8 cellular contexts compared by ENCODE assay signal in the genomic region with DNA sequence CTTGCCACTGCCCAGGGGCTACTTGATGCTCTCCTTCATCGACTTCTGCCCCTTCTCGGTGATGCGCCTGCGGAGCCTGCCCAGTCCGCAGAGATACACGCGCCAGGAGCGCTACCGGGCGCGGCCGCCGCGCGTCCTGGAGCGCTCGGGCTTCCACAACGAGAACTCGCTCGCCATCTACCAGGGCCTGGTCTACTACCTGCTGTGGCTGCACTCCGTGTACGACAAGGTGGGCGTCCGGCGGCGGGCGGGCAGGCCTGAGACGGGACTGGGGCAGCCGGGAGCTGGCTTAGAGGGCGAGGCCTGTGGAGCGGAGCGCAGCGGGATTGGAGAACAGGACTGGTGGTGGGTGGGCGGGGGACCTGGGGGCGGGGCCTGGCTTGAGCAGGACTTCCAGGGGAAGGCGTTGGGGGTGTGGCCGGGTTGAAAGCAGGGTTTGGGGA. TPM values are rescaled to one million over a fixed set of nuclear protein-coding genes. Genes with fewer than 3 reads are reported as not detected.
DNase-seq lines count a peak whose midpoint lies in the region; ATAC-seq, FAIRE-seq and TF ChIP-seq lines count a peak whose summit lies in the region.

No MANE protein-coding gene starts in this region.

- no peaks in the 10 kb centered on the region for H4K20me1 ChIP-seq in HepG2 (ENCODE audit: insufficient read depth, low read length)

- CTCF ChIA-PET in HEK293 (lab: Yijun Ruan, JAX), result interaction anchor here (0.6 to 1.4 kb wide), 7 partner anchors 12 to 170 kb away, joined by 3 to 5 read pairs (median 4); a partner anchor contains a TSS
- CTCF ChIA-PET in HepG2 (lab: Yijun Ruan, JAX; ENCODE audit: low intra/inter-chr PET ratio, low total read pairs), result no interaction called here

- peak; percentile 87 for ATAC-seq in HepG2
- no peak for ATAC-seq in GM18858 (IDR thresholded peaks at IDR 0.05; ENCODE audit: unreplicated experiment)

- no peak for TF ChIP-seq POLR2A in HepG2 (IDR thresholded peaks at IDR 0.05; ENCODE audit: insufficient read depth in 1 of 2, low read depth in 2 of 2, low read length in 2 of 2)

- no peak overlapping the region for H3K9ac ChIP-seq in HepG2 (ENCODE audit: insufficient read depth, low read depth, low read length)

- peaks cover 31% of the 10 kb centered on the region for H3K27me3 Mint-ChIP-seq in activated CD4-positive, alpha-beta T cell treated with anti-CD3 and anti-CD28 coated beads, Interleukin-2, amount 10 ng/mL, durations not matched to agents 24 days and 14 days

- TF ChIP-seq CTCF in HEK293 (tag by site-specific recombination; IDR thresholded peaks at IDR 0.05) (peak; percentile 86), HepG2 (CRISPR knock-in tag; IDR thresholded peaks at IDR 0.05) (no peak)

- no peaks in the 10 kb centered on the region for H3K36me3 Mint-ChIP-seq in activated CD4-positive, alpha-beta T cell treated with anti-CD3 and anti-CD28 coated beads, Interleukin-2, amount 10 ng/mL, durations not matched to agents 24 days and 14 days (ENCODE audit: low read depth)

- H3K4me1 ChIP-seq in HEK293 (ENCODE audit: control insufficient read depth, insufficient read depth, low read length), result peaks cover 10% of the 10 kb centered on the region
- H3K4me1 ChIP-seq in HepG2 (ENCODE audit: insufficient read depth, low read length), result peaks cover 30% of the 10 kb centered on the region

- peak overlapping the region; percentile 92 for H3K4me3 Mint-ChIP-seq in activated CD4-positive, alpha-beta T cell treated with anti-CD3 and anti-CD28 coated beads, Interleukin-2, amount 10 ng/mL, durations not matched to agents 24 days and 14 days

- DNase-seq in COLO829 (ENCODE audit: low spot score), result peak; percentile 64
- DNase-seq in NCI-H446 (lab: John Stamatoyannopoulos, UW), result peak; percentile 62 to 85
- DNase-seq in activated CD4-positive, alpha-beta T cell treated with anti-CD3 and anti-CD28 coated beads, Interleukin-2, amount 10 ng/mL, durations not matched to agents 24 days and 14 days, result peak; percentile 93
- peak; percentile 76 for DNase-seq in dermis blood vessel endothelial cell
- peak; percentile 66 for DNase-seq in HepG2 (ENCODE audit: low spot score)
- peak; percentile 71 to 81 for DNase-seq in stimulated activated CD4-positive, alpha-beta T cell treated with anti-CD3 and anti-CD28 coated beads, Interleukin-2, amount 100 ng/mL, for 24 hours

- H3K79me2 ChIP-seq in HepG2 (ENCODE audit: insufficient read depth, low read length), result no peaks in the 10 kb centered on the region

- H3K9me3 Mint-ChIP-seq in activated CD4-positive, alpha-beta T cell treated with anti-CD3 and anti-CD28 coated beads, Interleukin-2, amount 10 ng/mL, durations not matched to agents 24 days and 14 days, result no peaks in the 10 kb centered on the region

- peaks cover 16 to 49% of the 10 kb centered on the region in 2 experiments; a peak in 4 of 5 replicates for H3K27me3 ChIP-seq in HepG2 (ENCODE audit: control insufficient read depth in 1 of 2, insufficient read depth in 2 of 2, low read length in 2 of 2)

- peak overlapping the region; percentile 67 for H3K27ac Mint-ChIP-seq in activated CD4-positive, alpha-beta T cell treated with anti-CD3 and anti-CD28 coated beads, Interleukin-2, amount 10 ng/mL, durations not matched to agents 24 days and 14 days

- TF ChIP-seq EP300 in HepG2 (IDR thresholded peaks at IDR 0.05; ENCODE audit: low read depth in 2 of 2, low read length in 2 of 2) (no peak), HepG2 (CRISPR knock-in tag; IDR thresholded peaks at IDR 0.05; ENCODE audit: borderline replicate concordance) (no peak)

- H3K4me2 ChIP-seq in HepG2 (ENCODE audit: low read depth, low read length), result peak overlapping the region; percentile 88

- 2% methylated on average over 16 of the region's 37 CpGs for WGBS in HepG2 (ENCODE audit: low lambda C conversion rate)

- in situ Hi-C loops in HepG2 (cut with HindIII; ENCODE audit: extremely low pct_ligation_motif_present, low pct_unique_long_range_greater_than_20kb), result no loop called here

- H2AFZ ChIP-seq in HepG2 (ENCODE audit: low read length), result no peak overlapping the region

- TF ChIP-seq RAD21 in HepG2 (CRISPR knock-in tag; IDR thresholded peaks at IDR 0.05), result no peak

- POLR2A ChIA-PET in HEK293 (lab: Yijun Ruan, JAX), result interaction anchor here (0.6 to 2.8 kb wide), 15 partner anchors 8 to 1041 kb away, joined by 3 to 49 read pairs (median 4); a partner anchor contains a TSS
- POLR2A ChIA-PET in HepG2 (lab: Yijun Ruan, JAX), result interaction anchor here (0.9 to 2.2 kb wide), 4 partner anchors 13 to 41 kb away, joined by 3 to 24 read pairs (median 4); a partner anchor contains a TSS

- no peak for FAIRE-seq in HepG2 (lab: Jason Lieb, UNC)

- H3K27ac ChIP-seq in HEK293 (ENCODE audit: extremely low read depth, low read depth, low read length), result no peak overlapping the region
- H3K27ac ChIP-seq in HepG2 (ENCODE audit: extremely low read length, insufficient read depth, low read length), result no peak overlapping the region

- peaks cover 10% of the 10 kb centered on the region for H3K4me1 Mint-ChIP-seq in activated CD4-positive, alpha-beta T cell treated with anti-CD3 and anti-CD28 coated beads, Interleukin-2, amount 10 ng/mL, durations not matched to agents 24 days and 14 days

- H3K36me3 ChIP-seq in HEK293 (ENCODE audit: control insufficient read depth in 2 of 2, insufficient read depth in 1 of 2, low read length in 2 of 2), result no peaks in the 10 kb centered on the region; a peak in 1 of 3 replicates
- no peaks in the 10 kb centered on the region for H3K36me3 ChIP-seq in HepG2 (replicated peaks in 1 of 2; ENCODE audit: control insufficient read depth in 1 of 2, insufficient read depth in 2 of 2, low read length in 2 of 2)

- H3K4me3 ChIP-seq in HEK293 (ENCODE audit: low read depth, low read length), result peak overlapping the region; percentile 55
- H3K4me3 ChIP-seq in HepG2 (replicated peaks in 1 of 3; ENCODE audit: insufficient read depth in 1 of 3, low read depth in 2 of 3, low read length in 3 of 3), result peak overlapping the region; percentile 57 to 75 (median 62); a peak in 4 of 6 replicates

- intact Hi-C loops in activated CD4-positive, alpha-beta T cell treated with anti-CD3 and anti-CD28 coated beads, Interleukin-2, amount 10 ng/mL, durations not matched to agents 24 days and 14 days (cut with micrococcal nuclease), result loop anchor here (1.0 kb wide), 3 partner anchors 13 to 45 kb away; a partner anchor contains a TSS
- intact Hi-C loops in HepG2 (cut with micrococcal nuclease; ENCODE audit: unreplicated experiment), result loop anchor here (1.0 kb wide), 1 partner anchor 9 kb away; no protein-coding TSS in a partner anchor

- no TSS peak for BruUV-seq in HepG2 (replicated peaks; lab: Mats Ljungman, UMichigan)

- H3K9me3 ChIP-seq in HEK293 (ENCODE audit: control insufficient read depth, insufficient read depth, low read depth, low read length) (no peaks in the 10 kb centered on the region), HepG2 (ENCODE audit: low read length) (no peaks in the 10 kb centered on the region)

RNA-seq across cellular contexts. Expression of a gene that starts 12.7 kb away (rescaled TPM):
- 314 and 315 TPM in 2 replicates for total RNA-seq in activated CD4-positive, alpha-beta T cell treated with anti-CD3 and anti-CD28 coated beads, Interleukin-2, amount 10 ng/mL, durations not matched to agents 24 days and 14 days
- total RNA-seq in dermis blood vessel endothelial cell, result 251 and 344 TPM in 2 replicates
- 162 and 182 TPM in 2 replicates for total RNA-seq in HepG2 (2016; rRNA removed; fragmentation: Illumina TruSeq; extraction: Trizol)
- 33.9 and 38.1 TPM in 2 replicates for total RNA-seq in HepG2 (2016; cell fraction: cytosol; rRNA removed; fragmentation: Illumina TruSeq; extraction: Trizol; ENCODE audit: low read depth)
- 152 and 200 TPM in 2 replicates for total RNA-seq in HepG2 (2016; cell fraction: insoluble cytoplasmic fraction; rRNA removed; fragmentation: Illumina TruSeq; extraction: Trizol)
- 48.9 and 51.9 TPM in 2 replicates for total RNA-seq in HepG2 (2016; cell fraction: membrane; rRNA removed; fragmentation: Illumina TruSeq; extraction: Trizol)
- total RNA-seq in HepG2 (2016; cell fraction: nucleus; rRNA removed; fragmentation: Illumina TruSeq; extraction: Trizol), result 54.2 and 57.6 TPM in 2 replicates
- 296 and 301 TPM in 2 replicates for polyA plus RNA-seq in HepG2 (2011; rRNA removed)
- 291 and 381 TPM in 2 replicates for polyA plus RNA-seq in HepG2 (2011; cell fraction: cytosol; rRNA removed)
- 94.6 and 107 TPM in 2 replicates for polyA plus RNA-seq in HepG2 (2011; cell fraction: nucleus; rRNA removed)
- polyA plus RNA-seq in HepG2 (2012), result 96.4 and 131 TPM in 2 replicates
- polyA plus RNA-seq in HepG2 (2016; cell fraction: cytosol; fragmentation: Illumina TruSeq; extraction: Trizol; ENCODE audit: low read depth), result 42.7 and 43.8 TPM in 2 replicates
- polyA plus RNA-seq in HepG2 (2016; cell fraction: insoluble cytoplasmic fraction; fragmentation: Illumina TruSeq; extraction: Trizol; ENCODE audit: low read depth), result 227 and 233 TPM in 2 replicates
- polyA plus RNA-seq in HepG2 (2016; cell fraction: membrane; fragmentation: Illumina TruSeq; extraction: Trizol; ENCODE audit: low read depth), result 48.1 and 50.0 TPM in 2 replicates
- 103 and 107 TPM in 2 replicates for polyA plus RNA-seq in HepG2 (2016; cell fraction: nucleus; fragmentation: Illumina TruSeq; extraction: Trizol; ENCODE audit: insufficient read depth, low read depth)
- polyA minus RNA-seq in HepG2 (2011; rRNA and poly(A)+ RNA removed; ENCODE audit: low replicate concordance), result 239 and 250 TPM in 2 replicates
- 71.2 and 79.0 TPM in 2 replicates for polyA minus RNA-seq in HepG2 (2011; cell fraction: cytosol; rRNA and poly(A)+ RNA removed)
- polyA minus RNA-seq in HepG2 (2011; cell fraction: nucleus; rRNA and poly(A)+ RNA removed), result 39.3 and 41.1 TPM in 2 replicates

RNA-seq across cellular contexts. Expression of a gene that starts 26.0 kb away (rescaled TPM):
- total RNA-seq in activated CD4-positive, alpha-beta T cell treated with anti-CD3 and anti-CD28 coated beads, Interleukin-2, amount 10 ng/mL, durations not matched to agents 24 days and 14 days, result 3.4 and 3.7 TPM in 2 replicates
- total RNA-seq in dermis blood vessel endothelial cell (2.0 and 6.1 TPM in 2 replicates), HepG2 (2016; rRNA removed; fragmentation: Illumina TruSeq; extraction: Trizol) (0.21 and 1.0 TPM in 2 replicates)
- total RNA-seq in HepG2 (2016; cell fraction: cytosol; rRNA removed; fragmentation: Illumina TruSeq; extraction: Trizol; ENCODE audit: low read depth), result 0.10 and 0.26 TPM in 2 replicates
- 0.43 TPM in 1 of 2 replicates, not detected in the other for total RNA-seq in HepG2 (2016; cell fraction: insoluble cytoplasmic fraction; rRNA removed; fragmentation: Illumina TruSeq; extraction: Trizol)
- 0.19 TPM in 1 of 2 replicates, not detected in the other for total RNA-seq in HepG2 (2016; cell fraction: membrane; rRNA removed; fragmentation: Illumina TruSeq; extraction: Trizol)
- total RNA-seq in HepG2 (2016; cell fraction: nucleus; rRNA removed; fragmentation: Illumina TruSeq; extraction: Trizol), result 1.3 and 1.9 TPM in 2 replicates
- 0.55 and 0.86 TPM in 2 replicates for polyA plus RNA-seq in HepG2 (2011; rRNA removed)
- 0.19 and 0.21 TPM in 2 replicates for polyA plus RNA-seq in HepG2 (2011; cell fraction: cytosol; rRNA removed)
- polyA plus RNA-seq in HepG2 (2011; cell fraction: nucleus; rRNA removed), result 3.8 and 4.6 TPM in 2 replicates
- 0.71 and 0.78 TPM in 2 replicates for polyA plus RNA-seq in HepG2 (2012)
- 0.11 TPM in 1 of 2 replicates, not detected in the other for polyA plus RNA-seq in HepG2 (2016; cell fraction: cytosol; fragmentation: Illumina TruSeq; extraction: Trizol; ENCODE audit: low read depth)
- polyA plus RNA-seq in HepG2 (2016; cell fraction: insoluble cytoplasmic fraction; fragmentation: Illumina TruSeq; extraction: Trizol; ENCODE audit: low read depth), result not detected in 2 replicates
- 0.05 and 0.06 TPM in 2 replicates for polyA plus RNA-seq in HepG2 (2016; cell fraction: membrane; fragmentation: Illumina TruSeq; extraction: Trizol; ENCODE audit: low read depth)
- 0.44 and 0.88 TPM in 2 replicates for polyA plus RNA-seq in HepG2 (2016; cell fraction: nucleus; fragmentation: Illumina TruSeq; extraction: Trizol; ENCODE audit: insufficient read depth, low read depth)
- 2.0 and 2.1 TPM in 2 replicates for polyA minus RNA-seq in HepG2 (2011; rRNA and poly(A)+ RNA removed; ENCODE audit: low replicate concordance)
- 0.18 and 0.30 TPM in 2 replicates for polyA minus RNA-seq in HepG2 (2011; cell fraction: cytosol; rRNA and poly(A)+ RNA removed)
- polyA minus RNA-seq in HepG2 (2011; cell fraction: nucleus; rRNA and poly(A)+ RNA removed), result 3.1 and 3.3 TPM in 2 replicates

RNA-seq across cellular contexts. Expression of a gene that starts 26.2 kb away (rescaled TPM):
- 0.47 and 1.0 TPM in 2 replicates for total RNA-seq in activated CD4-positive, alpha-beta T cell treated with anti-CD3 and anti-CD28 coated beads, Interleukin-2, amount 10 ng/mL, durations not matched to agents 24 days and 14 days
- 0.23 and 0.34 TPM in 2 replicates for total RNA-seq in dermis blood vessel endothelial cell
- not detected in 2 replicates for total RNA-seq in HepG2 (2016; rRNA removed; fragmentation: Illumina TruSeq; extraction: Trizol)
- total RNA-seq in HepG2 (2016; cell fraction: cytosol; rRNA removed; fragmentation: Illumina TruSeq; extraction: Trizol; ENCODE audit: low read depth), result not detected in 2 replicates
- total RNA-seq in HepG2 (2016; cell fraction: insoluble cytoplasmic fraction; rRNA removed; fragmentation: Illumina TruSeq; extraction: Trizol), result not detected in 2 replicates
- total RNA-seq in HepG2 (2016; cell fraction: membrane; rRNA removed; fragmentation: Illumina TruSeq; extraction: Trizol), result not detected in 2 replicates
- not detected in 2 replicates for total RNA-seq in HepG2 (2016; cell fraction: nucleus; rRNA removed; fragmentation: Illumina TruSeq; extraction: Trizol)
- 0.07 TPM in 1 of 2 replicates, not detected in the other for polyA plus RNA-seq in HepG2 (2011; rRNA removed)
- not detected in 2 replicates for polyA plus RNA-seq in HepG2 (2011; cell fraction: cytosol; rRNA removed)
- polyA plus RNA-seq in HepG2 (2011; cell fraction: nucleus; rRNA removed), result 0.06 and 0.14 TPM in 2 replicates
- 0.08 and 0.28 TPM in 2 replicates for polyA plus RNA-seq in HepG2 (2012)
- polyA plus RNA-seq in HepG2 (2016; cell fraction: cytosol; fragmentation: Illumina TruSeq; extraction: Trizol; ENCODE audit: low read depth), result not detected in 2 replicates
- not detected in 2 replicates for polyA plus RNA-seq in HepG2 (2016; cell fraction: insoluble cytoplasmic fraction; fragmentation: Illumina TruSeq; extraction: Trizol; ENCODE audit: low read depth)
- not detected in 2 replicates for polyA plus RNA-seq in HepG2 (2016; cell fraction: membrane; fragmentation: Illumina TruSeq; extraction: Trizol; ENCODE audit: low read depth)
- not detected in 2 replicates for polyA plus RNA-seq in HepG2 (2016; cell fraction: nucleus; fragmentation: Illumina TruSeq; extraction: Trizol; ENCODE audit: insufficient read depth, low read depth)
- polyA minus RNA-seq in HepG2 (2011; rRNA and poly(A)+ RNA removed; ENCODE audit: low replicate concordance), result not detected in 2 replicates
- not detected in 2 replicates for polyA minus RNA-seq in HepG2 (2011; cell fraction: cytosol; rRNA and poly(A)+ RNA removed)
- polyA minus RNA-seq in HepG2 (2011; cell fraction: nucleus; rRNA and poly(A)+ RNA removed), result not detected in 2 replicates

RNA-seq across cellular contexts. Expression of a gene that starts 26.8 kb away (rescaled TPM):
- total RNA-seq in activated CD4-positive, alpha-beta T cell treated with anti-CD3 and anti-CD28 coated beads, Interleukin-2, amount 10 ng/mL, durations not matched to agents 24 days and 14 days, result 2.9 and 3.0 TPM in 2 replicates
- 0.51 and 1.0 TPM in 2 replicates for total RNA-seq in dermis blood vessel endothelial cell
- 0.06 and 0.15 TPM in 2 replicates for total RNA-seq in HepG2 (2016; rRNA removed; fragmentation: Illumina TruSeq; extraction: Trizol)
- 0.09 TPM in 1 of 2 replicates, not detected in the other for total RNA-seq in HepG2 (2016; cell fraction: cytosol; rRNA removed; fragmentation: Illumina TruSeq; extraction: Trizol; ENCODE audit: low read depth)
- total RNA-seq in HepG2 (2016; cell fraction: insoluble cytoplasmic fraction; rRNA removed; fragmentation: Illumina TruSeq; extraction: Trizol), result 0.19 TPM in 1 of 2 replicates, not detected in the other
- 0.15 and 0.28 TPM in 2 replicates for total RNA-seq in HepG2 (2016; cell fraction: membrane; rRNA removed; fragmentation: Illumina TruSeq; extraction: Trizol)
- not detected in 2 replicates for total RNA-seq in HepG2 (2016; cell fraction: nucleus; rRNA removed; fragmentation: Illumina TruSeq; extraction: Trizol)
- polyA plus RNA-seq in HepG2 (2011; rRNA removed), result 0.17 and 0.54 TPM in 2 replicates
- polyA plus RNA-seq in HepG2 (2011; cell fraction: cytosol; rRNA removed), result 0.04 and 0.08 TPM in 2 replicates
- polyA plus RNA-seq in HepG2 (2011; cell fraction: nucleus; rRNA removed), result 2.7 TPM in 2 replicates
- polyA plus RNA-seq in HepG2 (2012), result 0.03 and 0.43 TPM in 2 replicates
- 0.02 TPM in 2 replicates for polyA plus RNA-seq in HepG2 (2016; cell fraction: cytosol; fragmentation: Illumina TruSeq; extraction: Trizol; ENCODE audit: low read depth)
- 0.10 and 0.17 TPM in 2 replicates for polyA plus RNA-seq in HepG2 (2016; cell fraction: insoluble cytoplasmic fraction; fragmentation: Illumina TruSeq; extraction: Trizol; ENCODE audit: low read depth)
- 0.13 TPM in 2 replicates for polyA plus RNA-seq in HepG2 (2016; cell fraction: membrane; fragmentation: Illumina TruSeq; extraction: Trizol; ENCODE audit: low read depth)
- polyA plus RNA-seq in HepG2 (2016; cell fraction: nucleus; fragmentation: Illumina TruSeq; extraction: Trizol; ENCODE audit: insufficient read depth, low read depth), result 0.59 and 2.3 TPM in 2 replicates
- 0.44 and 2.6 TPM in 2 replicates for polyA minus RNA-seq in HepG2 (2011; rRNA and poly(A)+ RNA removed; ENCODE audit: low replicate concordance)
- not detected in 2 replicates for polyA minus RNA-seq in HepG2 (2011; cell fraction: cytosol; rRNA and poly(A)+ RNA removed)
- polyA minus RNA-seq in HepG2 (2011; cell fraction: nucleus; rRNA and poly(A)+ RNA removed), result 1.5 and 1.7 TPM in 2 replicates

RNA-seq across cellular contexts. Expression of a gene that starts 41.2 kb away (rescaled TPM):
- total RNA-seq in activated CD4-positive, alpha-beta T cell treated with anti-CD3 and anti-CD28 coated beads, Interleukin-2, amount 10 ng/mL, durations not matched to agents 24 days and 14 days, result 25.3 and 30.4 TPM in 2 replicates
- total RNA-seq in dermis blood vessel endothelial cell, result 7.3 and 12.3 TPM in 2 replicates
- total RNA-seq in HepG2 (2016; rRNA removed; fragmentation: Illumina TruSeq; extraction: Trizol), result 7.4 and 10.0 TPM in 2 replicates
- 6.0 TPM in 2 replicates for total RNA-seq in HepG2 (2016; cell fraction: cytosol; rRNA removed; fragmentation: Illumina TruSeq; extraction: Trizol; ENCODE audit: low read depth)
- total RNA-seq in HepG2 (2016; cell fraction: insoluble cytoplasmic fraction; rRNA removed; fragmentation: Illumina TruSeq; extraction: Trizol), result 6.7 and 10.1 TPM in 2 replicates
- total RNA-seq in HepG2 (2016; cell fraction: membrane; rRNA removed; fragmentation: Illumina TruSeq; extraction: Trizol), result 6.6 and 6.9 TPM in 2 replicates
- 7.8 and 8.6 TPM in 2 replicates for total RNA-seq in HepG2 (2016; cell fraction: nucleus; rRNA removed; fragmentation: Illumina TruSeq; extraction: Trizol)
- polyA plus RNA-seq in HepG2 (2011; rRNA removed), result 11.0 and 11.5 TPM in 2 replicates
- polyA plus RNA-seq in HepG2 (2011; cell fraction: cytosol; rRNA removed), result 5.8 and 10.9 TPM in 2 replicates
- polyA plus RNA-seq in HepG2 (2011; cell fraction: nucleus; rRNA removed), result 28.8 and 32.0 TPM in 2 replicates
- polyA plus RNA-seq in HepG2 (2012), result 5.4 and 7.0 TPM in 2 replicates
- polyA plus RNA-seq in HepG2 (2016; cell fraction: cytosol; fragmentation: Illumina TruSeq; extraction: Trizol; ENCODE audit: low read depth), result 5.1 and 5.9 TPM in 2 replicates
- 7.4 and 8.0 TPM in 2 replicates for polyA plus RNA-seq in HepG2 (2016; cell fraction: insoluble cytoplasmic fraction; fragmentation: Illumina TruSeq; extraction: Trizol; ENCODE audit: low read depth)
- 5.4 and 6.1 TPM in 2 replicates for polyA plus RNA-seq in HepG2 (2016; cell fraction: membrane; fragmentation: Illumina TruSeq; extraction: Trizol; ENCODE audit: low read depth)
- polyA plus RNA-seq in HepG2 (2016; cell fraction: nucleus; fragmentation: Illumina TruSeq; extraction: Trizol; ENCODE audit: insufficient read depth, low read depth), result 18.2 and 20.4 TPM in 2 replicates
- polyA minus RNA-seq in HepG2 (2011; rRNA and poly(A)+ RNA removed; ENCODE audit: low replicate concordance), result 5.8 and 6.2 TPM in 2 replicates
- polyA minus RNA-seq in HepG2 (2011; cell fraction: cytosol; rRNA and poly(A)+ RNA removed), result 4.2 and 5.5 TPM in 2 replicates
- polyA minus RNA-seq in HepG2 (2011; cell fraction: nucleus; rRNA and poly(A)+ RNA removed), result 3.7 and 4.5 TPM in 2 replicates
